In genomic region chr16:26189496-26190005, GRCh38 we compare ENCODE assay signal across 20 cellular contexts.
"Had no signal": no experiment of that assay in that cellular context is flagged by ENCODE, and none has a peak within 500 bp of the region (broad histone marks: within the 10 kb centered on the region; RNA-seq: fewer than 3 reads in every experiment).

No MANE protein-coding gene starts in this region.

- H3K27me3 Mint-ChIP-seq: stimulated activated memory B cell treated with anti-CD40 and anti-IgM and Interleukin-4, amounts not matched to agents 10 μg/mL and 1 μg/mL and 100 μg/mL, for 72 hours had no signal

- H3K4me3 Mint-ChIP-seq: effector memory CD8-positive, alpha-beta T cell; natural killer cell; stimulated activated memory B cell treated with anti-CD40 and anti-IgM and Interleukin-4, amounts not matched to agents 10 μg/mL and 1 μg/mL and 100 μg/mL, for 72 hours; stimulated activated naive CD8-positive, alpha-beta T cell treated with anti-CD3 and anti-CD28 coated beads, Interleukin-15, amount 100 ng/mL, for 72 hours had no signal

- H3K27me3 ChIP-seq: foreskin keratinocyte, right lobe of liver, testis, tibial nerve, upper lobe of right lung, vagina had no signal

- H3K4me1 ChIP-seq: foreskin keratinocyte, parathyroid adenoma, psoas muscle, right lobe of liver, spleen, testis, tibial nerve, upper lobe of right lung, vagina had no signal

- H3K36me3 ChIP-seq: right lobe of liver, spleen, tibial nerve, upper lobe of right lung, vagina had no signal

- H3K9ac ChIP-seq: parathyroid adenoma had no signal

- H3K27ac Mint-ChIP-seq: effector memory CD8-positive, alpha-beta T cell; natural killer cell; stimulated activated memory B cell treated with anti-CD40 and anti-IgM and Interleukin-4, amounts not matched to agents 10 μg/mL and 1 μg/mL and 100 μg/mL, for 72 hours; stimulated activated naive CD8-positive, alpha-beta T cell treated with anti-CD3 and anti-CD28 coated beads, Interleukin-15, amount 100 ng/mL, for 72 hours had no signal

- H3K79me2 ChIP-seq: parathyroid adenoma had no signal

- H3K36me3 Mint-ChIP-seq: natural killer cell; stimulated activated memory B cell treated with anti-CD40 and anti-IgM and Interleukin-4, amounts not matched to agents 10 μg/mL and 1 μg/mL and 100 μg/mL, for 72 hours had no signal

- H2AFZ ChIP-seq: parathyroid adenoma had no signal

- H3K4me1 Mint-ChIP-seq: natural killer cell; stimulated activated memory B cell treated with anti-CD40 and anti-IgM and Interleukin-4, amounts not matched to agents 10 μg/mL and 1 μg/mL and 100 μg/mL, for 72 hours; stimulated activated naive CD8-positive, alpha-beta T cell treated with anti-CD3 and anti-CD28 coated beads, Interleukin-15, amount 100 ng/mL, for 72 hours had no signal

- DNase-seq: effector memory CD8-positive, alpha-beta T cell; foreskin keratinocyte; left colon; mammary epithelial cell; natural killer cell; psoas muscle; retina; right lobe of liver; spleen; stimulated activated CD4-positive, alpha-beta T cell treated with anti-CD3 and anti-CD28 coated beads, Interleukin-15, amount 100 ng/mL, for 24 hours; stimulated activated CD4-positive, alpha-beta T cell treated with anti-CD3 and anti-CD28 coated beads, Interleukin-1b, Interleukin-23, amount 100 ng/mL, for 48 hours; stimulated activated CD4-positive, alpha-beta T cell treated with anti-CD3 and anti-CD28 coated beads, Interleukin-4, amount 100 ng/mL, for 24 hours; stimulated activated naive CD8-positive, alpha-beta T cell treated with anti-CD3 and anti-CD28 coated beads, Interleukin-15, amount 100 ng/mL, for 72 hours; testis; upper lobe of right lung had no signal

- H3K27ac ChIP-seq: epithelial cell of prostate, foreskin keratinocyte, parathyroid adenoma, psoas muscle, right lobe of liver, spleen, testis, tibial nerve, upper lobe of right lung, vagina had no signal

- H3K4me3 ChIP-seq: psoas muscle, right lobe of liver, spleen, testis, tibial nerve, upper lobe of right lung, vagina had no signal

- H3K9me3 ChIP-seq: psoas muscle, right lobe of liver, testis, upper lobe of right lung, vagina had no signal
